Comparison of ENCODE assay signal across 8 cellular contexts in the genomic region with DNA sequence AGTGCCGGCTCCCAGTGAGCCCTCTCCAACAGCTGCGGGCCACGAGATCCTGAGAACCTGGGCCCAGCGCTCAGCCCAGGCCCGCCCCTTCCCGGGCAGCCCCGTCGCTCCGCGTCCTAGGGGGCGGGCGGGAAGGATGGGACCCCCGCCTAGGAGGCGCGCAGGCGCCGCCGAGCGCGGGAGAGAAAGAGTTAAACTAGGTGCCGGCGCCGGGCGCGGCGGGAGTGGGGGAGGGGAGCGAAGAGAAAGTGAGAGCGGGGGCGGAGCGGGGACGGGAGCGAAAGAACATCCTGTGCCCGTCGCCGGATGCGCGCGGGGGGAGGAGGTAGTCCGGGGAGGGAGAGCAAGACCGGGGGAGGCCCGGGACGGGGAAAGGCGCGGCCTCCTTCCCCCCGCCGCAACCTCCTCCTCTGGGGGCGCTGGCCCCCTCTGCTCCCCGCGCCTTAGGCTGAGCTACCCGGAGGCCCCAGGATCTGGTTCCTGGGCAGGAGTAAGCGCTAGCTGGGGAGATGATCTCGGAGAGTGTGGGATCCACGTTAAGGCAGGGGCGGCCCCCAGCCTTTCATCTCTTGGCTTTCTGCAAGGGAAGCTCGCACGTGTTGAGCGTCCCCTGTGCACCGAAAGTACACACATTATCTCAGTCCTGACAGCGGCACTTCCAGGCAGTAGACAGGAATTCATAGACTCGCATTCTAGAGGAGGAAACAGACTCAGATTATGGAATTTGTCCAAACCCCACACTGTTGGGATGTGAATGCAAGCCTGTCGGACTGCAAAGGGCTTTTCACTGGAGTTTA. TPM values are rescaled to one million over a fixed set of nuclear protein-coding genes. Genes with fewer than 3 reads are reported as not detected.
DNase-seq lines count a peak whose midpoint lies in the region; ATAC-seq and TF ChIP-seq lines count a peak whose summit lies in the region.

No MANE protein-coding gene starts in this region.

- H3K27me3 Mint-ChIP-seq in neural crest cell (ENCODE audit: low read depth): no peaks in the 10 kb centered on the region
- H3K27me3 Mint-ChIP-seq in stimulated activated naive CD8-positive, alpha-beta T cell treated with anti-CD3 and anti-CD28 coated beads, Interleukin-15, amount 100 ng/mL, for 72 hours: no peaks in the 10 kb centered on the region

- no peaks in the 10 kb centered on the region for H3K9me3 ChIP-seq in RWPE2 (ENCODE audit: severe bottlenecking)

- DNase-seq in DMS114 treated with DMSO at 0.1 percent for 48 hours (lab: John Stamatoyannopoulos, UW; ENCODE audit: unreplicated experiment) (peak; percentile 81), HuH-7.5 (ENCODE audit: low spot score) (peak; percentile 82), RWPE2 (ENCODE audit: low spot score) (peak; percentile 95), activated gamma-delta T cell (lab: John Stamatoyannopoulos, UW) (peak; percentile 84), fibroblast of villous mesenchyme (ENCODE audit: low read depth) (peak; percentile 98), neural crest cell (ENCODE audit: low read depth, low spot score) (peak; percentile 87)
- peak; percentile 95 to 96 for DNase-seq in stimulated activated naive CD8-positive, alpha-beta T cell treated with anti-CD3 and anti-CD28 coated beads, Interleukin-15, amount 100 ng/mL, for 72 hours

- H3K27me3 ChIP-seq in RWPE2 (ENCODE audit: insufficient read depth, poor library complexity, severe bottlenecking): no peaks in the 10 kb centered on the region

- no peaks in the 10 kb centered on the region for H3K36me3 ChIP-seq in RWPE2 (ENCODE audit: low read depth)

- H3K27ac ChIP-seq in RWPE2 (ENCODE audit: poor library complexity, severe bottlenecking): peak overlapping the region; percentile 99

- TF ChIP-seq CTCF in RWPE2 (IDR thresholded peaks at IDR 0.05; ENCODE audit: poor library complexity, severe bottlenecking) (peak; percentile 27), fibroblast of villous mesenchyme (IDR thresholded peaks at IDR 0.05; ENCODE audit: insufficient read depth, low read depth, low read length) (peak; percentile 3), neural crest cell (conservative IDR thresholded peaks at IDR 0.05) (no peak)

- H3K36me3 Mint-ChIP-seq in neural crest cell (ENCODE audit: low read depth): no peaks in the 10 kb centered on the region

- H3K27ac Mint-ChIP-seq in neural crest cell (ENCODE audit: unreplicated experiment): peak overlapping the region; percentile 93
- H3K27ac Mint-ChIP-seq in stimulated activated naive CD8-positive, alpha-beta T cell treated with anti-CD3 and anti-CD28 coated beads, Interleukin-15, amount 100 ng/mL, for 72 hours: peak overlapping the region; percentile 93

- peaks cover 54% of the 10 kb centered on the region for H3K4me1 ChIP-seq in RWPE2 (ENCODE audit: insufficient read depth, poor library complexity, severe bottlenecking)

- peak overlapping the region; percentile 42 for H3K4me3 ChIP-seq in RWPE2 (ENCODE audit: severe bottlenecking)
- H3K4me3 ChIP-seq in fibroblast of villous mesenchyme (ENCODE audit: low read depth, low read length): peak overlapping the region; percentile 64

- no peaks in the 10 kb centered on the region for H3K9me3 Mint-ChIP-seq in neural crest cell
- H3K9me3 Mint-ChIP-seq in stimulated activated naive CD8-positive, alpha-beta T cell treated with anti-CD3 and anti-CD28 coated beads, Interleukin-15, amount 100 ng/mL, for 72 hours: no peaks in the 10 kb centered on the region

- peaks cover 45% of the 10 kb centered on the region for H3K4me1 Mint-ChIP-seq in neural crest cell
- H3K4me1 Mint-ChIP-seq in stimulated activated naive CD8-positive, alpha-beta T cell treated with anti-CD3 and anti-CD28 coated beads, Interleukin-15, amount 100 ng/mL, for 72 hours: peaks cover 77% of the 10 kb centered on the region

- peak overlapping the region; percentile 95 for H3K4me3 Mint-ChIP-seq in neural crest cell
- H3K4me3 Mint-ChIP-seq in stimulated activated naive CD8-positive, alpha-beta T cell treated with anti-CD3 and anti-CD28 coated beads, Interleukin-15, amount 100 ng/mL, for 72 hours: peak overlapping the region; percentile 87 to 90

- ATAC-seq in GM21390 (IDR thresholded peaks at IDR 0.05; ENCODE audit: unreplicated experiment) (peak; percentile 45), RWPE2 (ENCODE audit: low read depth) (peak; percentile 29)
- peak; percentile 70 for ATAC-seq in stimulated activated naive CD8-positive, alpha-beta T cell treated with anti-CD3 and anti-CD28 coated beads, Interleukin-15, amount 100 ng/mL, for 72 hours

RNA-seq across cellular contexts. Expression of a gene that starts 4.9 kb away (rescaled TPM):
- total RNA-seq in fibroblast of villous mesenchyme (0.43 TPM in 1 of 2 replicates, not detected in the other), neural crest cell (2.7 and 2.9 TPM in 2 replicates)

RNA-seq across cellular contexts. Expression of a gene that starts 43.2 kb away (rescaled TPM):
- total RNA-seq in fibroblast of villous mesenchyme (1.3 and 3.2 TPM in 2 replicates), neural crest cell (39.6 and 40.4 TPM in 2 replicates)

RNA-seq across cellular contexts. Expression of a gene that starts 44.5 kb away (rescaled TPM):
- total RNA-seq in fibroblast of villous mesenchyme (not detected in 2 replicates), neural crest cell (not detected in 2 replicates)

RNA-seq across cellular contexts. Expression of a gene that starts 48.9 kb away (rescaled TPM):
- total RNA-seq in fibroblast of villous mesenchyme (not detected in 2 replicates), neural crest cell (not detected in 2 replicates)

Comparison
In these comparisons a context has a peak if more than half of its experiments do, and no peak if none do; other contexts are left out.
1. Peak in every context shown above with its lines: DNase-seq, ATAC-seq, H3K4me3 ChIP-seq and H3K27ac ChIP-seq.